10 cellular contexts compared by ENCODE assay signal in the genomic region with DNA sequence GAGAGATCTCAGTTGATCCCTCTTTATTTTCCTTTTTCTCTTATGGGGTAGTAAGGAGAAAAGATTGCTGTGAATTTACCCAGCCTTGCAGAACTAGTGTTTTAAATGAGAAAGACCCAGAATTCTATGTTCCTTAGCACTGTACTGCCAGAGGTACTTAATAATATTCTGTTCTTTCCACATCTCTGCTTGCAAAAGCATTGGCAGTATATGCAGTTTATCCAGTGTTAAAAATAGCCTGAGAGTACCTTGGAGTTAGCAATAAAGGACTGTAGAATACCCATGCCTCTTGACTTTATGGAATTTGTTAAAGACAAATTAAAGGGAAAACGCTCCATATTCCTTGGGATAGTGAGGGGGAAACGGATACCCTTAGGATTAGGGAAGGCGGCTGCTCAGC. TPM values are rescaled to one million over a fixed set of nuclear protein-coding genes. Genes with fewer than 3 reads are reported as not detected.
DNase-seq lines count a peak whose midpoint lies in the region; ATAC-seq and TF ChIP-seq lines count a peak whose summit lies in the region.
"Had no signal": no experiment of that assay in that cellular context is flagged by ENCODE, and none has a peak within 500 bp of the region (broad histone marks: within the 10 kb centered on the region; RNA-seq: fewer than 3 reads in every experiment).

No MANE protein-coding gene starts in this region.

- peaks cover 60% of the 10 kb centered on the region for H3F3A ChIP-seq in MM.1S (ENCODE audit: insufficient read depth, low read length)

- H3K27ac Mint-ChIP-seq in CD4-positive, alpha-beta T cell: peak overlapping the region; percentile 94

- peaks cover 71% of the 10 kb centered on the region for H3K36me3 Mint-ChIP-seq in CD4-positive, alpha-beta T cell (ENCODE audit: low read depth)

- H3K4me2 ChIP-seq in MM.1S (ENCODE audit: low read depth, low read length): peak overlapping the region; percentile 40

- H3K4me3 Mint-ChIP-seq in CD4-positive, alpha-beta T cell: peak overlapping the region; percentile 66

- no peaks in the 10 kb centered on the region for H4K20me1 ChIP-seq in MM.1S (ENCODE audit: insufficient read depth, low read length)

- H3K4me1 Mint-ChIP-seq in CD4-positive, alpha-beta T cell (ENCODE audit: low read depth): peaks cover 73% of the 10 kb centered on the region

- H3K79me2 ChIP-seq in MM.1S (ENCODE audit: low read length): peaks cover 78% of the 10 kb centered on the region

- H3K36me3 ChIP-seq in MM.1S (replicated peaks; ENCODE audit: insufficient read depth, low read length): no peaks in the 10 kb centered on the region
- H3K36me3 ChIP-seq: pancreas had no signal

- H3K9me2 ChIP-seq in MM.1S (replicated peaks; ENCODE audit: insufficient read depth, low read length): no peaks in the 10 kb centered on the region

- H3K27me3 Mint-ChIP-seq in CD4-positive, alpha-beta T cell: no peaks in the 10 kb centered on the region

- intact Hi-C loops in CD4-positive, alpha-beta T cell (cut with DNase I, micrococcal nuclease): loop anchor here in 1 of 2 experiments (1.0 kb wide), 2 partner anchors 11 to 34 kb away; partner anchors contain the start of gene SLC7A6OS

- CTCF ChIA-PET in CD4-positive, alpha-beta T cell (lab: Charles Lee): interaction anchor here (1.0 to 5.7 kb wide), 7 partner anchors 10 to 52 kb away, joined by 3 to 41 read pairs (median 7); partner anchors contain the start of genes PRMT7, SLC7A6 and SLC7A6OS
- CTCF ChIA-PET in GM10248 (lab: Yijun Ruan, JAX): interaction anchor here (1.1 to 13.4 kb wide), 4 partner anchors 9 to 18 kb away, joined by 3 to 153 read pairs (median 4); partner anchors contain the start of gene SLC7A6

- TF ChIP-seq CTCF in CD4-positive, alpha-beta T cell (IDR thresholded peaks at IDR 0.05): no peak
- TF ChIP-seq CTCF in MM.1S (IDR thresholded peaks at IDR 0.05; ENCODE audit: low read length) (no peak), coronary artery (IDR thresholded peaks at IDR 0.05) (no peak), omental fat pad (IDR thresholded peaks at IDR 0.05) (no peak), GM10248 (IDR thresholded peaks at IDR 0.05; ENCODE audit: control extremely low read depth, extremely low read depth, low read depth, missing control alignments) (no peak)

- DNase-seq in CD4-positive, alpha-beta T cell: no peak
- DNase-seq in MM.1S (no peak), coronary artery (ENCODE audit: low spot score) (no peak), omental fat pad (ENCODE audit: low spot score) (no peak), C1 segment of cervical spinal cord (lab: John Stamatoyannopoulos, UW) (no peak), NCI-H2107 (lab: John Stamatoyannopoulos, UW) (no peak), GM10248 (ENCODE audit: extremely low spot score) (no peak)
- DNase-seq: Calu3, pancreas had no signal

- no peaks in the 10 kb centered on the region for H3K27me3 ChIP-seq in CD4-positive, alpha-beta T cell (ENCODE audit: control insufficient read depth, insufficient read depth, low read length)
- H3K27me3 ChIP-seq in MM.1S (replicated peaks; ENCODE audit: insufficient read depth, low read length): no peaks in the 10 kb centered on the region
- H3K27me3 ChIP-seq: pancreas had no signal

- H3K27ac ChIP-seq in CD4-positive, alpha-beta T cell (ENCODE audit: low read depth, low read length): peak overlapping the region; percentile 71
- H3K27ac ChIP-seq in MM.1S (ENCODE audit: low read length) (peak overlapping the region; percentile 79), coronary artery (peak overlapping the region; percentile 6 to 18)
- H3K27ac ChIP-seq: pancreas had no signal

- no peak overlapping the region for H3K4me3 ChIP-seq in MM.1S (ENCODE audit: low read length)
- H3K4me3 ChIP-seq in coronary artery: no peak overlapping the region
- H3K4me3 ChIP-seq: pancreas had no signal

- no peak overlapping the region for H2AFZ ChIP-seq in MM.1S (ENCODE audit: low read length)

- no peaks in the 10 kb centered on the region for H3K9me3 Mint-ChIP-seq in CD4-positive, alpha-beta T cell

- POLR2A ChIA-PET in CD4-positive, alpha-beta T cell (lab: Charles Lee): interaction anchor here (0.7 to 12.9 kb wide), 9 partner anchors 9 to 191 kb away, joined by 3 to 271 read pairs (median 4); partner anchors contain the start of genes NFATC3, PLA2G15, PRMT7 and SLC7A6
- POLR2A ChIA-PET in GM10248 (lab: Yijun Ruan, JAX): interaction anchor here (1.1 kb wide), 1 partner anchor 35 kb away, joined by 4 read pairs; the partner anchor contains the start of genes PRMT7 and SLC7A6OS

- ATAC-seq in CD4-positive, alpha-beta T cell (ENCODE audit: poor library complexity): no peak
- ATAC-seq in omental fat pad (ENCODE audit: low FRiP score) (peak; percentile 23), HG03039 (IDR thresholded peaks at IDR 0.05; ENCODE audit: unreplicated experiment) (no peak)
- ATAC-seq: pancreas had no signal

- H3K4me1 ChIP-seq in MM.1S (ENCODE audit: low read length): peaks cover 61% of the 10 kb centered on the region

- H3K9me3 ChIP-seq in CD4-positive, alpha-beta T cell (ENCODE audit: control insufficient read depth, low read length): no peaks in the 10 kb centered on the region
- no peaks in the 10 kb centered on the region for H3K9me3 ChIP-seq in MM.1S (replicated peaks; ENCODE audit: insufficient read depth, low read length)
- H3K9me3 ChIP-seq: pancreas had no signal

- H3K9ac ChIP-seq in MM.1S (ENCODE audit: low read length): peak overlapping the region; percentile 11; the same call in 1 of the 2 replicates

RNA-seq across cellular contexts. Expression of gene SLC7A6, which starts 11.9 kb away (rescaled TPM):
- total RNA-seq in CD4-positive, alpha-beta T cell: 100 to 1,000 TPM; 187 to 197 TPM
- 100 to 1,000 TPM; 129 to 181 (median 147) TPM for total RNA-seq in omental fat pad

RNA-seq across cellular contexts. Expression of gene PLA2G15, which starts 31.1 kb away (rescaled TPM):
- total RNA-seq in CD4-positive, alpha-beta T cell: 1 to 10 TPM; 4.3 to 4.7 TPM
- 10 to 100 TPM; 24.0 to 42.9 (median 31.1) TPM for total RNA-seq in omental fat pad

RNA-seq across cellular contexts. Expression of gene SLC7A6OS, which starts 34.5 kb away (rescaled TPM):
- 10 to 100 TPM; 29.0 to 32.1 TPM for total RNA-seq in CD4-positive, alpha-beta T cell
- 10 to 100 TPM in 3 of 4 donors, 1 to 10 TPM in 1; 7.2 to 19.7 (median 14.7) TPM for total RNA-seq in omental fat pad

RNA-seq across cellular contexts. Expression of gene PRMT7, which starts 34.6 kb away (rescaled TPM):
- total RNA-seq in CD4-positive, alpha-beta T cell: 10 to 100 TPM; 46.3 to 51.0 TPM
- 10 to 100 TPM; 22.3 to 56.7 (median 35.8) TPM for total RNA-seq in omental fat pad

RNA-seq across cellular contexts. Expression of gene ESRP2, which starts 40.3 kb away (rescaled TPM):
- not detected for total RNA-seq in CD4-positive, alpha-beta T cell
- total RNA-seq in omental fat pad: 1 to 10 TPM in 3 of 4 donors, not detected in 1; 1.9 to 6.5 (median 4.2) TPM

Comparison
In these comparisons a context has a peak if more than half of its experiments do, and no peak if none do; other contexts are left out.
1. H3K27ac ChIP-seq: peak in every context shown above with its lines; median percentile 79 in MM.1S; 71 in CD4-positive, alpha-beta T cell; 12 in coronary artery.
2. RNA of gene PLA2G15, which starts 31.1 kb away (total RNA-seq): 24.0 to 42.9 TPM in omental fat pad; 4.3 to 4.7 TPM in CD4-positive, alpha-beta T cell; every median in the first group is over 4 times any median in the second.